ENCODE assay signal across 17 cellular contexts in the genomic region with DNA sequence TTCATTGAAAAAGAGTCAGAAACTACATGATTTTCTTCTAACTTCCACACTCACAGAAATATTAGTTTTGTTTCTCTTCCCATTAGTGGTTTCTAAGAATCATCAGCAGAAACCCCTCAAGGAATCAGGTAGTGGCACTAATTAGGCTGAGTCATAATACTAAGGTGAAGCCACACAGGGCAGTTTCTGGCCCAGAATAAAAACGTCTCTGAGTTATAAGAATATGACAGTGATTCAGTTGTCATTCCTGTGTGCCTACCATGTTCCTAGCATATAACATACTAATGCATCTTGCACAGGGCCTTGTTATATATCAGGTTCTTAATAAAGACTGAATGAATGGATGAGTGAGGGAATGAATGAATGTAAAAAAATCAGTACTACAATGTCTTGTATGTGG.
A peak's percentile ranks its signal among the peaks of the same experiment; 100 is the strongest.
DNase-seq lines count a peak whose midpoint lies in the region; ATAC-seq, FAIRE-seq and TF ChIP-seq lines count a peak whose summit lies in the region.
"Had no signal": no experiment of that assay in that cellular context is flagged by ENCODE, and none has a peak within 500 bp of the region (broad histone marks: within the 10 kb centered on the region; RNA-seq: fewer than 3 reads in every experiment).

No MANE protein-coding gene starts in this region.

- FAIRE-seq in GM12878 (lab: Jason Lieb, UNC): no peak

- TF ChIP-seq POLR2A in GM12878 (IDR thresholded peaks at IDR 0.05; ENCODE audit: low read depth, low read length) (no peak), stomach (IDR thresholded peaks at IDR 0.05) (no peak)

- H3K9me3 ChIP-seq in GM12878 (replicated peaks; ENCODE audit: control insufficient read depth, insufficient read depth, low read length): peaks cover 5% of the 10 kb centered on the region; the same call in 2 of the 3 replicates
- no peaks in the 10 kb centered on the region for H3K9me3 ChIP-seq in stomach
- H3K9me3 ChIP-seq: Caco-2, esophagus muscularis mucosa, upper lobe of left lung had no signal

- peaks cover 84% of the 10 kb centered on the region for H3K4me1 ChIP-seq in GM12878 (ENCODE audit: control insufficient read depth, insufficient read depth, low read length)
- H3K4me1 ChIP-seq in stomach: no peaks in the 10 kb centered on the region
- H3K4me1 ChIP-seq: Caco-2 had no signal

- DNase-seq in GM12878 (ENCODE audit: low read depth, low spot score) (peak; percentile 90), NCI-H774 (lab: John Stamatoyannopoulos, UW) (no peak), SHP77 (lab: John Stamatoyannopoulos, UW) (no peak), stomach (no peak)
- DNase-seq in activated CD4-positive, alpha-beta T cell treated with anti-CD3 and anti-CD28 coated beads, Interleukin-2, amount 50 U/mL, for 4 hours: no peak
- DNase-seq: Caco-2, NCI-H1092 treated with DMSO at 0.1 percent for 48 hours, NCI-H526, SHP77 treated with DMSO at 0.1 percent for 48 hours, upper lobe of left lung had no signal

- H2AFZ ChIP-seq in GM12878 (ENCODE audit: control insufficient read depth, low read depth, low read length): no peak overlapping the region; the same call in 1 of the 2 replicates

- BruUV-seq in GM12878 (replicated peaks; lab: Mats Ljungman, UMichigan): no TSS peak

- H4K20me1 ChIP-seq in GM12878 (ENCODE audit: control insufficient read depth, insufficient read depth): no peaks in the 10 kb centered on the region

- SMC1A ChIA-PET in GM12878 (lab: Charles Lee; ENCODE audit: uncharacterized antibody, unreplicated experiment): interaction anchor here (1.4 to 24.0 kb wide), 7 partner anchors 6 to 67 kb away, joined by 6 to 805 read pairs (median 49); no protein-coding TSS in a partner anchor

- peak overlapping the region; percentile 5; the same call in 1 of the 2 replicates for H3K9ac ChIP-seq in GM12878 (ENCODE audit: control insufficient read depth, insufficient read depth, low read length)

- TF ChIP-seq EP300 in GM12878 (IDR thresholded peaks at IDR 0.05; ENCODE audit: borderline replicate concordance in 1 of 2, control insufficient read depth in 1 of 2, low read depth in 2 of 2, low read length in 2 of 2) (peak; percentile 80 to 93), stomach (IDR thresholded peaks at IDR 0.05) (no peak)

- POLR2A ChIA-PET in GM12878 (lab: Charles Lee): interaction anchor here (3.2 to 5.1 kb wide), 2 partner anchors 8 to 11 kb away, joined by 24 to 44 read pairs; no protein-coding TSS in a partner anchor

- CTCF ChIA-PET in GM12878 (lab: Yijun Ruan, JAX): interaction anchor here (0.8 kb wide), 2 partner anchors 9 to 15 kb away, joined by 3 read pairs; no protein-coding TSS in a partner anchor

- intact Hi-C loops in GM12878 (cut with micrococcal nuclease; ENCODE audit: unreplicated experiment) (loop anchor here (1.0 to 10.0 kb wide), 2 partner anchors 30 to 1112 kb away; no protein-coding TSS in a partner anchor), stomach (cut with DNase I; ENCODE audit: low total_unique reads) (no loop called here)

- no peak for TF ChIP-seq RAD21 in GM12878 (IDR thresholded peaks at IDR 0.05; ENCODE audit: insufficient read depth, low read depth, low read length)

- TF ChIP-seq CTCF in GM12878 (IDR thresholded peaks at IDR 0.05 in 2 of 3, conservative IDR thresholded peaks at IDR 0.05 in 1 of 3; ENCODE audit: control insufficient read depth in 2 of 3, extremely low read depth in 1 of 3, insufficient read depth in 1 of 3, low read depth in 3 of 3, low read length in 3 of 3) (no peak), stomach (IDR thresholded peaks at IDR 0.05) (no peak)

- WGBS in GM12878 (ENCODE audit: insufficient coverage, insufficient replicate concordance, low lambda C conversion rate, missing lambda C conversion rate): 0% methylated on average over 1 of the region's 1 CpG
- WGBS in stomach, 5 donors: 74 to 88% (median 81%) methylated on average over 1 of the region's 1 CpG

- H3K79me2 ChIP-seq in GM12878 (ENCODE audit: control insufficient read depth, insufficient read depth, low read length): no peaks in the 10 kb centered on the region; the same call in 1 of the 2 replicates

- RAD21 ChIA-PET in GM12878 (lab: Charles Lee; ENCODE audit: unreplicated experiment): interaction anchor here (1.0 to 12.3 kb wide), 8 partner anchors 6 to 93 kb away, joined by 3 to 198 read pairs (median 16); no protein-coding TSS in a partner anchor

- H3K27ac ChIP-seq in GM12878 (ENCODE audit: control insufficient read depth, insufficient read depth) (peak overlapping the region; percentile 81), stomach (no peak overlapping the region)
- H3K27ac ChIP-seq: cardiac muscle cell, esophagus muscularis mucosa, HL-60, upper lobe of left lung had no signal

- in situ Hi-C loops in GM12878 (cut with MboI): no loop called here

- H3K4me2 ChIP-seq in GM12878 (ENCODE audit: control insufficient read depth, insufficient read depth): peak overlapping the region; percentile 68

- ATAC-seq in GM18861 (IDR thresholded peaks at IDR 0.05; ENCODE audit: unreplicated experiment) (peak; percentile 74), GM21447 (IDR thresholded peaks at IDR 0.05; ENCODE audit: unreplicated experiment) (peak; percentile 63), HG03045 (IDR thresholded peaks at IDR 0.05; ENCODE audit: unreplicated experiment) (peak; percentile 49), GM12878 (peak; percentile 83)
- ATAC-seq: sciatic nerve had no signal

- H3K4me3 ChIP-seq in GM12878 (no peak overlapping the region), stomach (no peak overlapping the region)
- H3K4me3 ChIP-seq: cardiac muscle cell, esophagus muscularis mucosa, upper lobe of left lung had no signal

- no peaks in the 10 kb centered on the region for H3K36me3 ChIP-seq in GM12878 (ENCODE audit: control insufficient read depth in 2 of 2, insufficient read depth in 2 of 2, low read length in 1 of 2)
- H3K36me3 ChIP-seq in stomach: no peaks in the 10 kb centered on the region
- H3K36me3 ChIP-seq: cardiac muscle cell, esophagus muscularis mucosa, upper lobe of left lung had no signal

- H3K27me3 ChIP-seq in GM12878 (replicated peaks in 1 of 2; ENCODE audit: control insufficient read depth in 2 of 2, insufficient read depth in 2 of 2, low read length in 1 of 2) (no peaks in the 10 kb centered on the region), stomach (no peaks in the 10 kb centered on the region)
- H3K27me3 ChIP-seq: cardiac muscle cell, esophagus muscularis mucosa, upper lobe of left lung had no signal

TF ChIP-seq in GM12878, 131 proteins besides CTCF, POLR2A, EP300 and RAD21 (continues in another document):
- no peak for TF ChIP-seq TARDBP (IDR thresholded peaks at IDR 0.05; ENCODE audit: borderline replicate concordance)
- no peak for TF ChIP-seq EGR1 (IDR thresholded peaks at IDR 0.05; ENCODE audit: borderline replicate concordance in 1 of 2, low read depth in 2 of 2, low read length in 2 of 2)
- no peak for TF ChIP-seq ZNF274 (IDR thresholded peaks at IDR 0.05; ENCODE audit: insufficient read depth, insufficient read length)
- TF ChIP-seq MEF2A (IDR thresholded peaks at IDR 0.05; ENCODE audit: insufficient read depth, low read depth, low read length): peak; percentile 73
- TF ChIP-seq PAX5 (IDR thresholded peaks at IDR 0.05; ENCODE audit: borderline replicate concordance, low read depth, low read length): peak; percentile 83
- TF ChIP-seq POLR2AphosphoS2 (IDR thresholded peaks at IDR 0.05; ENCODE audit: low read depth, low read length): no peak
- TF ChIP-seq, protein P1, sequence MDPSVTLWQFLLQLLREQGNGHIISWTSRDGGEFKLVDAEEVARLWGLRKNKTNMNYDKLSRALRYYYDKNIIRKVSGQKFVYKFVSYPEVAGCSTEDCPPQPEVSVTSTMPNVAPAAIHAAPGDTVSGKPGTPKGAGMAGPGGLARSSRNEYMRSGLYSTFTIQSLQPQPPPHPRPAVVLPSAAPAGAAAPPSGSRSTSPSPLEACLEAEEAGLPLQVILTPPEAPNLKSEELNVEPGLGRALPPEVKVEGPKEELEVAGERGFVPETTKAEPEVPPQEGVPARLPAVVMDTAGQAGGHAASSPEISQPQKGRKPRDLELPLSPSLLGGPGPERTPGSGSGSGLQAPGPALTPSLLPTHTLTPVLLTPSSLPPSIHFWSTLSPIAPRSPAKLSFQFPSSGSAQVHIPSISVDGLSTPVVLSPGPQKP (IDR thresholded peaks at IDR 0.05; ENCODE audit: low read depth, low read length): no peak
- TF ChIP-seq JUNB (IDR thresholded peaks at IDR 0.05): peak; percentile 88
- no peak for TF ChIP-seq HDAC2 (IDR thresholded peaks at IDR 0.05)
- TF ChIP-seq NR2F1 (conservative IDR thresholded peaks at IDR 0.05): peak; percentile 99
- 0 out of 2 replicates have a peak, but pooled peaks have one; percentile 60 for TF ChIP-seq NBN (IDR thresholded peaks at IDR 0.05)
- 0 out of 2 replicates have a peak, but pooled peaks have one; percentile 48 for TF ChIP-seq ZBED1 (IDR thresholded peaks at IDR 0.05; ENCODE audit: borderline replicate concordance)
- peak; percentile 80; the same call in 1 of the 2 replicates for TF ChIP-seq IRF4 (IDR thresholded peaks at IDR 0.05; ENCODE audit: low read depth, low read length)
- no peak for TF ChIP-seq CBX5 (IDR thresholded peaks at IDR 0.05; ENCODE audit: low read depth)
- no peak for TF ChIP-seq ZZZ3 (IDR thresholded peaks at IDR 0.05; ENCODE audit: control insufficient read depth, insufficient read length, low read depth)
- peak; percentile 94 for TF ChIP-seq ZNF24 (IDR thresholded peaks at IDR 0.05)
- peak; percentile 95 for TF ChIP-seq RUNX3 (IDR thresholded peaks at IDR 0.05; ENCODE audit: low read length)
- TF ChIP-seq CREM (IDR thresholded peaks at IDR 0.05; ENCODE audit: low read depth): peak; percentile 62; the same call in 1 of the 2 replicates
- TF ChIP-seq BHLHE40 (IDR thresholded peaks at IDR 0.05; ENCODE audit: borderline replicate concordance in 1 of 2, low read depth in 2 of 2, low read length in 1 of 2): peak; percentile 26 to 45; a peak in 2 of 4 replicates
- peak; percentile 79 for TF ChIP-seq ZNF217 (IDR thresholded peaks at IDR 0.05)
- TF ChIP-seq, protein P2, sequence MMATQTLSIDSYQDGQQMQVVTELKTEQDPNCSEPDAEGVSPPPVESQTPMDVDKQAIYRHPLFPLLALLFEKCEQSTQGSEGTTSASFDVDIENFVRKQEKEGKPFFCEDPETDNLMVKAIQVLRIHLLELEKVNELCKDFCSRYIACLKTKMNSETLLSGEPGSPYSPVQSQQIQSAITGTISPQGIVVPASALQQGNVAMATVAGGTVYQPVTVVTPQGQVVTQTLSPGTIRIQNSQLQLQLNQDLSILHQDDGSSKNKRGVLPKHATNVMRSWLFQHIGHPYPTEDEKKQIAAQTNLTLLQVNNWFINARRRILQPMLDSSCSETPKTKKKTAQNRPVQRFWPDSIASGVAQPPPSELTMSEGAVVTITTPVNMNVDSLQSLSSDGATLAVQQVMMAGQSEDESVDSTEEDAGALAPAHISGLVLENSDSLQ (IDR thresholded peaks at IDR 0.05): peak; percentile 50; the same call in 1 of the 2 replicates
- TF ChIP-seq RAD51 (IDR thresholded peaks at IDR 0.05): peak; percentile 39; the same call in 1 of the 2 replicates
